In genomic region chr17:77366558-77367245, GRCh38 we compare ENCODE assay signal across 9 cellular contexts.
DNase-seq lines count a peak whose midpoint lies in the region; ATAC-seq, FAIRE-seq and TF ChIP-seq lines count a peak whose summit lies in the region.
"Had no signal": no experiment of that assay in that cellular context is flagged by ENCODE, and none has a peak within 500 bp of the region (broad histone marks: within the 10 kb centered on the region; RNA-seq: fewer than 3 reads in every experiment).

No MANE protein-coding gene starts in this region.

- H3K27ac Mint-ChIP-seq in GM23338, result no peak overlapping the region
- H3K27ac Mint-ChIP-seq in activated naive CD4-positive, alpha-beta T cell treated with anti-CD3 and anti-CD28 coated beads, Interleukin-2, amount 50 U/mL, for 72 hours, result no peak overlapping the region

- peaks cover 8% of the 10 kb centered on the region; the same call in 1 of the 2 replicates for H4K20me1 ChIP-seq in GM23338 (replicated peaks; ENCODE audit: insufficient read depth)

- peaks cover 45% of the 10 kb centered on the region for H3K4me1 Mint-ChIP-seq in GM23338

- POLR2A ChIA-PET in A549 (lab: Yijun Ruan, JAX), result no interaction called here

- no peak for FAIRE-seq in A549 (lab: Jason Lieb, UNC)
- FAIRE-seq: colon had no signal

- H3K27ac ChIP-seq in A549, result peak overlapping the region; percentile 82 to 87
- no peak overlapping the region for H3K27ac ChIP-seq in GM23338 (ENCODE audit: low read depth)
- H3K27ac ChIP-seq in body of pancreas, result peak overlapping the region in 3 of 4 donors; percentile 46 to 82 (median 79)

- no peaks in the 10 kb centered on the region for H3K9me3 ChIP-seq in A549
- H3K9me3 ChIP-seq in body of pancreas, result no peaks in the 10 kb centered on the region

- H3K9me3 Mint-ChIP-seq in GM23338, result no peaks in the 10 kb centered on the region
- H3K9me3 Mint-ChIP-seq in activated naive CD4-positive, alpha-beta T cell treated with anti-CD3 and anti-CD28 coated beads, Interleukin-2, amount 50 U/mL, for 72 hours, result no peaks in the 10 kb centered on the region

- no peaks in the 10 kb centered on the region for H3K36me3 Mint-ChIP-seq in GM23338 (ENCODE audit: low read depth)
- no peaks in the 10 kb centered on the region for H3K36me3 Mint-ChIP-seq in activated naive CD4-positive, alpha-beta T cell treated with anti-CD3 and anti-CD28 coated beads, Interleukin-2, amount 50 U/mL, for 72 hours

- TF ChIP-seq EP300 in A549 (IDR thresholded peaks at IDR 0.05), result no peak

- TF ChIP-seq POLR2A in A549 (IDR thresholded peaks at IDR 0.05; ENCODE audit: low read length), result no peak
- TF ChIP-seq POLR2A in body of pancreas (IDR thresholded peaks at IDR 0.05), result no peak

- H3K9me2 ChIP-seq in GM23338 (ENCODE audit: insufficient read depth), result no peaks in the 10 kb centered on the region

- CTCF ChIA-PET in A549 (lab: Yijun Ruan, JAX), result interaction anchor here (0.6 to 4.6 kb wide), 13 partner anchors 17 to 128 kb away, joined by 3 to 22 read pairs (median 4); no protein-coding TSS in a partner anchor

- peaks cover 88% of the 10 kb centered on the region for H3K4me1 ChIP-seq in A549
- peaks cover 19% of the 10 kb centered on the region for H3K4me1 ChIP-seq in GM23338 (ENCODE audit: insufficient read depth)
- H3K4me1 ChIP-seq in body of pancreas, result peaks cover 55% of the 10 kb centered on the region

- H3K27me3 Mint-ChIP-seq in GM23338 (ENCODE audit: insufficient read depth, low read depth, poor library complexity), result peaks cover 14% of the 10 kb centered on the region

- peak; percentile 10 to 18; a peak in 5 of 6 replicates for ATAC-seq in A549
- ATAC-seq in GM23338, result peak; percentile 72
- ATAC-seq in body of pancreas, result peak; percentile 47
- no peak for ATAC-seq in activated naive CD4-positive, alpha-beta T cell treated with anti-CD3 and anti-CD28 coated beads, Interleukin-2, amount 50 U/mL, for 72 hours

- H3K4me3 ChIP-seq in A549 (no peak overlapping the region), GM23338 (no peak overlapping the region), body of pancreas (no peak overlapping the region)

- no peaks in the 10 kb centered on the region for H3K27me3 ChIP-seq in GM23338 (ENCODE audit: insufficient read depth)
- H3K27me3 ChIP-seq in body of pancreas, result no peaks in the 10 kb centered on the region

- H2AFZ ChIP-seq in GM23338, result no peak overlapping the region

- no peak for DNase-seq in A549 (ENCODE audit: low read depth in 1 of 2, low spot score in 1 of 2)
- DNase-seq in GM23338 (ENCODE audit: low spot score), result no peak
- DNase-seq in body of pancreas, result peak in 2 of 4 donors; percentile 28 to 35
- peak; percentile 45 for DNase-seq in left kidney (ENCODE audit: low read depth, low spot score)
- DNase-seq in T-helper 1 cell, result no peak
- DNase-seq in NCI-H526 treated with DMSO at 0.1 percent for 48 hours (lab: John Stamatoyannopoulos, UW), result no peak
- DNase-seq in activated naive CD4-positive, alpha-beta T cell treated with anti-CD3 and anti-CD28 coated beads, Interleukin-2, amount 50 U/mL, for 72 hours (ENCODE audit: low spot score in 2 of 2), result no peak
- DNase-seq in SIG-M5 (lab: John Stamatoyannopoulos, UW), result no peak

- no peak overlapping the region for H3K4me3 Mint-ChIP-seq in GM23338

- TF ChIP-seq CTCF in A549 (IDR thresholded peaks at IDR 0.05) (no peak), GM23338 (conservative IDR thresholded peaks at IDR 0.05; ENCODE audit: low read depth in 2 of 2) (no peak), body of pancreas (IDR thresholded peaks at IDR 0.05) (peak in 2 of 7 experiments; percentile 15 to 27)

- H3K36me3 ChIP-seq in GM23338 (ENCODE audit: insufficient read depth) (no peaks in the 10 kb centered on the region), body of pancreas (replicated peaks in 1 of 2; ENCODE audit: insufficient read depth in 1 of 2, low read depth in 2 of 2) (no peaks in the 10 kb centered on the region)

- intact Hi-C loops in body of pancreas (cut with DNase I), result no loop called here

- no peaks in the 10 kb centered on the region for H3K79me2 ChIP-seq in GM23338 (replicated peaks; ENCODE audit: insufficient read depth)

- peak overlapping the region; percentile 73 for H3K4me2 ChIP-seq in A549
- no peak overlapping the region for H3K4me2 ChIP-seq in GM23338

- 65% methylated on average over 8 of the region's 8 CpGs for WGBS in A549 (ENCODE audit: missing lambda C conversion rate)
- 33 to 44% methylated on average over 7 to 8 of the region's 8 CpGs for WGBS in body of pancreas, 2 donors

- 0 out of 2 replicates have a peak, but pooled peaks cover 4% of the 10 kb centered on the region for H3F3A ChIP-seq in GM23338 (replicated peaks; ENCODE audit: low read depth)

- TF ChIP-seq RAD21 in A549 (conservative IDR thresholded peaks at IDR 0.05 in 1 of 2, IDR thresholded peaks at IDR 0.05 in 1 of 2), result no peak

TF ChIP-seq in A549, 52 proteins besides CTCF, POLR2A, EP300 and RAD21 (continues in another document):
- TF ChIP-seq MAX (IDR thresholded peaks at IDR 0.05), result no peak
- TF ChIP-seq PHF8 (IDR thresholded peaks at IDR 0.05; ENCODE audit: borderline replicate concordance, low read depth), result no peak
- no peak for TF ChIP-seq TP53 (CRISPR knock-in tag; IDR thresholded peaks at IDR 0.05)
- TF ChIP-seq, protein P1, sequence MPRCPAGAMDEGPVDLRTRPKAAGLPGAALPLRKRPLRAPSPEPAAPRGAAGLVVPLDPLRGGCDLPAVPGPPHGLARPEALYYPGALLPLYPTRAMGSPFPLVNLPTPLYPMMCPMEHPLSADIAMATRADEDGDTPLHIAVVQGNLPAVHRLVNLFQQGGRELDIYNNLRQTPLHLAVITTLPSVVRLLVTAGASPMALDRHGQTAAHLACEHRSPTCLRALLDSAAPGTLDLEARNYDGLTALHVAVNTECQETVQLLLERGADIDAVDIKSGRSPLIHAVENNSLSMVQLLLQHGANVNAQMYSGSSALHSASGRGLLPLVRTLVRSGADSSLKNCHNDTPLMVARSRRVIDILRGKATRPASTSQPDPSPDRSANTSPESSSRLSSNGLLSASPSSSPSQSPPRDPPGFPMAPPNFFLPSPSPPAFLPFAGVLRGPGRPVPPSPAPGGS (IDR thresholded peaks at IDR 0.05), result no peak
- no peak for TF ChIP-seq CHD2 (IDR thresholded peaks at IDR 0.05; ENCODE audit: low read length, partially characterized antibody)
- no peak for TF ChIP-seq ZC3H11A (IDR thresholded peaks at IDR 0.05)
- no peak for TF ChIP-seq GATA3 (IDR thresholded peaks at IDR 0.05; ENCODE audit: borderline replicate concordance)
- TF ChIP-seq HEYL (CRISPR knock-in tag; IDR thresholded peaks at IDR 0.05), result no peak
- no peak for TF ChIP-seq ESRRA (IDR thresholded peaks at IDR 0.05; ENCODE audit: borderline replicate concordance, low read length)
- TF ChIP-seq, protein P2, sequence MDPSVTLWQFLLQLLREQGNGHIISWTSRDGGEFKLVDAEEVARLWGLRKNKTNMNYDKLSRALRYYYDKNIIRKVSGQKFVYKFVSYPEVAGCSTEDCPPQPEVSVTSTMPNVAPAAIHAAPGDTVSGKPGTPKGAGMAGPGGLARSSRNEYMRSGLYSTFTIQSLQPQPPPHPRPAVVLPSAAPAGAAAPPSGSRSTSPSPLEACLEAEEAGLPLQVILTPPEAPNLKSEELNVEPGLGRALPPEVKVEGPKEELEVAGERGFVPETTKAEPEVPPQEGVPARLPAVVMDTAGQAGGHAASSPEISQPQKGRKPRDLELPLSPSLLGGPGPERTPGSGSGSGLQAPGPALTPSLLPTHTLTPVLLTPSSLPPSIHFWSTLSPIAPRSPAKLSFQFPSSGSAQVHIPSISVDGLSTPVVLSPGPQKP (IDR thresholded peaks at IDR 0.05; ENCODE audit: low read depth, low read length), result no peak
- TF ChIP-seq MAZ (IDR thresholded peaks at IDR 0.05; ENCODE audit: borderline replicate concordance, low read depth, low read length), result no peak

TF ChIP-seq in GM23338, 12 proteins besides CTCF, POLR2A, EP300 and RAD21 (continues in another document):
- TF ChIP-seq ZNF331 (CRISPR knock-in tag; IDR thresholded peaks at IDR 0.05; ENCODE audit: low read depth) (no peak), EZH2 (IDR thresholded peaks at IDR 0.05; ENCODE audit: low read depth, unreplicated experiment) (no peak), EZH2phosphoT487 (IDR thresholded peaks at IDR 0.05; ENCODE audit: unreplicated experiment) (no peak)

Comparison
In these comparisons a context has a peak if more than half of its experiments do, and no peak if none do; other contexts are left out.
1. ATAC-seq: peak in A549 (2 of 2), GM23338 (single experiment) and body of pancreas (single experiment); none in activated naive CD4-positive, alpha-beta T cell treated with anti-CD3 and anti-CD28 coated beads, Interleukin-2, amount 50 U/mL, for 72 hours (0 of 2).